8 cellular contexts compared by ENCODE assay signal in genomic region chr2:8488001-8488738, GRCh38.
DNase-seq lines count a peak whose midpoint lies in the region; ATAC-seq and TF ChIP-seq lines count a peak whose summit lies in the region.

No MANE protein-coding gene starts in this region.

- 82 to 88% methylated on average over 23 of the region's 23 CpGs for WGBS in GM23248 (ENCODE audit: low coverage in 1 of 2, low lambda C conversion rate in 2 of 2, missing lambda C conversion rate in 2 of 2), 2 experiments

- CTCF ChIA-PET in PC-3 (lab: Charles Lee) = no interaction called here

- H3K4me2 ChIP-seq in PC-3 (ENCODE audit: low read length) (no peak overlapping the region), GM23248 (ENCODE audit: unreplicated experiment) (no peak overlapping the region)

- H4K20me1 ChIP-seq in PC-3 (ENCODE audit: low read length) (no peaks in the 10 kb centered on the region), GM23248 (ENCODE audit: insufficient read depth) (no peaks in the 10 kb centered on the region)

- H3K4me3 ChIP-seq in mucosa of descending colon (no peak overlapping the region), PC-3 (ENCODE audit: low read length) (no peak overlapping the region), GM23248 (no peak overlapping the region)

- no peaks in the 10 kb centered on the region for H3K79me2 ChIP-seq in PC-3 (ENCODE audit: low read length)
- no peaks in the 10 kb centered on the region for H3K79me2 ChIP-seq in GM23248 (ENCODE audit: insufficient read depth)

- POLR2A ChIA-PET in PC-3 (lab: Charles Lee; ENCODE audit: unreplicated experiment) = no interaction called here

- H3K4me1 ChIP-seq in mucosa of descending colon (ENCODE audit: low read depth) (peaks cover 20% of the 10 kb centered on the region), PC-3 (ENCODE audit: insufficient read depth, low read length) (peaks cover 4% of the 10 kb centered on the region), GM23248 (ENCODE audit: insufficient read depth) (no peaks in the 10 kb centered on the region)

- H3K9me2 ChIP-seq in PC-3 (replicated peaks; ENCODE audit: low read length) = no peaks in the 10 kb centered on the region
- H3K9me2 ChIP-seq in GM23248 (ENCODE audit: insufficient read depth) = no peaks in the 10 kb centered on the region

- in situ Hi-C loops in GM23248 (cut with MboI) = no loop called here

- BruUV-seq in PC-3 (replicated peaks; lab: Mats Ljungman, UMichigan) = no TSS peak

- H3K9me3 ChIP-seq in mucosa of descending colon = no peaks in the 10 kb centered on the region
- H3K9me3 ChIP-seq in PC-3 (ENCODE audit: low read length) = no peaks in the 10 kb centered on the region
- no peaks in the 10 kb centered on the region for H3K9me3 ChIP-seq in GM23248 (ENCODE audit: low read depth)

- intact Hi-C loops in mucosa of descending colon (cut with DNase I, micrococcal nuclease) (no loop called here), PC-3 (cut with micrococcal nuclease) (no loop called here)

- H3K27me3 ChIP-seq in PC-3 (ENCODE audit: low read length) = no peaks in the 10 kb centered on the region
- no peaks in the 10 kb centered on the region for H3K27me3 ChIP-seq in GM23248 (replicated peaks; ENCODE audit: insufficient read depth)

- H3K9ac ChIP-seq in PC-3 (ENCODE audit: low read length) (no peak overlapping the region), GM23248 (no peak overlapping the region)

- H2AFZ ChIP-seq in PC-3 (ENCODE audit: low read length) (no peak overlapping the region), GM23248 (no peak overlapping the region)

- no peaks in the 10 kb centered on the region for H3F3A ChIP-seq in PC-3 (ENCODE audit: low read length, unreplicated experiment)
- no peaks in the 10 kb centered on the region for H3F3A ChIP-seq in GM23248 (ENCODE audit: insufficient read depth)

- TF ChIP-seq CTCF in mucosa of descending colon (IDR thresholded peaks at IDR 0.05) (no peak), PC-3 (conservative IDR thresholded peaks at IDR 0.05; ENCODE audit: low read depth, low read length) (no peak)

- ATAC-seq in GM19395 (IDR thresholded peaks at IDR 0.05; ENCODE audit: unreplicated experiment) (peak; percentile 83), HG03460 (IDR thresholded peaks at IDR 0.05; ENCODE audit: unreplicated experiment) (peak; percentile 82), mucosa of descending colon (peak; percentile 43), PC-3 (no peak)

- peak; percentile 58 for DNase-seq in A172 (ENCODE audit: low spot score)
- DNase-seq in activated T-helper 1 cell treated with anti-CD3 and anti-CD28 coated beads, Interleukin-2, amount 50 U/mL, for 16 hours (ENCODE audit: low read depth in 1 of 2, low spot score in 1 of 2) = peak; percentile 19 to 50
- DNase-seq in mucosa of descending colon = no peak
- peak in 29 of 49 donors; percentile 12 to 75 (median 42) for DNase-seq in substantia nigra (lab: John Stamatoyannopoulos, UW)
- no peak for DNase-seq in PC-3
- DNase-seq in GM23248 = no peak

- H3K36me3 ChIP-seq in mucosa of descending colon (ENCODE audit: low read depth) (no peaks in the 10 kb centered on the region), PC-3 (ENCODE audit: low read depth, low read length) (no peaks in the 10 kb centered on the region), GM23248 (ENCODE audit: low read depth) (no peaks in the 10 kb centered on the region)

- H3K27ac ChIP-seq in substantia nigra (ENCODE audit: low read depth, low read length, poor library complexity, severe bottlenecking) = peak overlapping the region; percentile 39
- no peak overlapping the region for H3K27ac ChIP-seq in PC-3 (ENCODE audit: low read length)
- H3K27ac ChIP-seq in GM23248 = no peak overlapping the region

Comparison
In these comparisons a context has a peak if more than half of its experiments do, and no peak if none do; other contexts are left out.
1. DNase-seq: peak in A172 (single experiment), activated T-helper 1 cell treated with anti-CD3 and anti-CD28 coated beads, Interleukin-2, amount 50 U/mL, for 16 hours (2 of 2) and substantia nigra (29 of 49); none in mucosa of descending colon (0 of 3), PC-3 (single experiment) and GM23248 (single experiment).